ENCODE assay signal across 8 cellular contexts in genomic region chr18:10525563-10526210, GRCh38. TPM values are rescaled to one million over a fixed set of nuclear protein-coding genes. Genes with fewer than 3 reads are reported as not detected.
DNase-seq lines count a peak whose midpoint lies in the region; ATAC-seq and TF ChIP-seq lines count a peak whose summit lies in the region.

TSS of gene NAPG (plus strand) at chr18:10526027. CDS start at chr18:10526103, 76 bp downstream.

- DNase-seq in CD8-positive, alpha-beta T cell = peak; percentile 78 to 92 (median 86)
- DNase-seq in HPDE6-E6E7 (ENCODE audit: extremely low spot score) (peak; percentile 94), lung microvascular endothelial cell (ENCODE audit: low read depth in 2 of 2) (peak; percentile 97)
- peak; percentile 72 for DNase-seq in NK-92 treated with Interleukin-12 subunit alpha and Interleukin-12 subunit beta, amount 100 ng/mL, for 24 hours (lab: John Stamatoyannopoulos, UW)
- DNase-seq in activated CD8-positive, alpha-beta memory T cell treated with anti-CD3 and anti-CD28 coated beads for 24 hours = peak; percentile 93
- DNase-seq in effector memory CD4-positive, alpha-beta T cell = peak; percentile 86 to 88 (median 87)
- peak; percentile 77 to 84 (median 80) for DNase-seq in stimulated activated CD4-positive, alpha-beta T cell treated with anti-CD3 and anti-CD28 coated beads, TNF-alpha, amount 100 ng/mL, for 48 hours (ENCODE audit: low read depth in 3 of 3)

- CTCF ChIA-PET in CD8-positive, alpha-beta T cell (lab: Charles Lee) = interaction anchor here (0.9 kb wide), 1 partner anchor 555 kb away, joined by 3 read pairs; no protein-coding TSS in a partner anchor

- peak within 1 kb of the TSS; percentile 75 for H3K27ac ChIP-seq in CD8-positive, alpha-beta T cell (ENCODE audit: low read depth, low read length)
- H3K27ac ChIP-seq in effector memory CD4-positive, alpha-beta T cell (ENCODE audit: insufficient read depth, low read length, poor library complexity, severe bottlenecking) = peak within 1 kb of the TSS; percentile 73

- peaks cover 32% of the 10 kb centered on the region for H3K4me1 ChIP-seq in CD8-positive, alpha-beta T cell (ENCODE audit: insufficient read depth, low read length)
- peaks cover 9% of the 10 kb centered on the region for H3K4me1 ChIP-seq in effector memory CD4-positive, alpha-beta T cell (ENCODE audit: control insufficient read depth, insufficient read depth, low read length, poor library complexity, severe bottlenecking)

- no peaks in the 10 kb centered on the region for H3K36me3 ChIP-seq in CD8-positive, alpha-beta T cell (ENCODE audit: insufficient read depth, low read length)
- H3K36me3 ChIP-seq in effector memory CD4-positive, alpha-beta T cell (ENCODE audit: control insufficient read depth, insufficient read depth, low read length) = no peaks in the 10 kb centered on the region

- POLR2A ChIA-PET in CD8-positive, alpha-beta T cell (lab: Charles Lee) = interaction anchor here (1.0 to 1.3 kb wide), 4 partner anchors 10 to 612 kb away, joined by 3 to 7 read pairs (median 4); partner anchors contain the start of gene VAPA

- peaks cover 51% of the 10 kb centered on the region for H3K4me1 Mint-ChIP-seq in CD8-positive, alpha-beta T cell (ENCODE audit: low read depth)

- H3K9me3 Mint-ChIP-seq in CD8-positive, alpha-beta T cell = no peaks in the 10 kb centered on the region

- H3K4me3 ChIP-seq in CD8-positive, alpha-beta T cell (ENCODE audit: low read depth, low read length) = peak within 1 kb of the TSS; percentile 98
- peak within 1 kb of the TSS; percentile 62 for H3K4me3 ChIP-seq in effector memory CD4-positive, alpha-beta T cell (ENCODE audit: insufficient read depth, low read depth, low read length, poor library complexity, severe bottlenecking)

- peak within 1 kb of the TSS; percentile 96 for H3K27ac Mint-ChIP-seq in CD8-positive, alpha-beta T cell

- peak within 1 kb of the TSS; percentile 97 for H3K4me3 Mint-ChIP-seq in CD8-positive, alpha-beta T cell

- H3K27me3 ChIP-seq in CD8-positive, alpha-beta T cell (ENCODE audit: insufficient read depth, low read length) = no peaks in the 10 kb centered on the region
- H3K27me3 ChIP-seq in effector memory CD4-positive, alpha-beta T cell (replicated peaks; ENCODE audit: control insufficient read depth, insufficient read depth, low read length, poor library complexity, severe bottlenecking) = no peaks in the 10 kb centered on the region

- intact Hi-C loops in CD8-positive, alpha-beta T cell (cut with DNase I, micrococcal nuclease) = loop anchor here (1.0 to 10.0 kb wide), 13 partner anchors 612 to 1918 kb away; partner anchors contain the start of genes CHMP1B (in 2 of the 2), MPPE1 (in 2 of the 2), AFG3L2 (in 1 of the 2) and IMPA2 (in 1 of the 2)

- TF ChIP-seq CTCF in CD8-positive, alpha-beta T cell (IDR thresholded peaks at IDR 0.05) = no peak

- no peaks in the 10 kb centered on the region for H3K9me3 ChIP-seq in CD8-positive, alpha-beta T cell (ENCODE audit: low read length)
- H3K9me3 ChIP-seq in effector memory CD4-positive, alpha-beta T cell (ENCODE audit: control insufficient read depth, low read length) = no peaks in the 10 kb centered on the region

- no peaks in the 10 kb centered on the region for H3K27me3 Mint-ChIP-seq in CD8-positive, alpha-beta T cell (ENCODE audit: low read depth)

- ATAC-seq in CD8-positive, alpha-beta T cell = peak; percentile 86
- ATAC-seq in GM19463 (IDR thresholded peaks at IDR 0.05; ENCODE audit: unreplicated experiment) = peak; percentile 78

- peaks cover 13% of the 10 kb centered on the region for H3K36me3 Mint-ChIP-seq in CD8-positive, alpha-beta T cell

RNA-seq across cellular contexts. Expression of gene NAPG, which starts in this region (rescaled TPM):
- total RNA-seq in CD8-positive, alpha-beta T cell = 10 to 100 TPM; 33.2 to 35.8 TPM
- total RNA-seq in lung microvascular endothelial cell = 21.6 and 33.3 TPM in 2 replicates

Comparison
In these comparisons a context has a peak if more than half of its experiments do, and no peak if none do; other contexts are left out.
1. Peak in every context shown above with its lines: DNase-seq, ATAC-seq, H3K4me3 ChIP-seq and H3K27ac ChIP-seq.